ENCODE assay signal across 27 cellular contexts in genomic region chr16:54305066-54305465, GRCh38. TPM values are rescaled to one million over a fixed set of nuclear protein-coding genes. Genes with fewer than 3 reads are reported as not detected.
"Had no signal": no experiment of that assay in that cellular context is flagged by ENCODE, and none has a peak within 500 bp of the region (broad histone marks: within the 10 kb centered on the region; RNA-seq: fewer than 3 reads in every experiment).

No MANE protein-coding gene starts in this region.

- H3K9me3 ChIP-seq: SK-N-SH had no signal

- H3K36me3 Mint-ChIP-seq: T-cell had no signal

- ATAC-seq: HepG2, K562, Panc1, PC-3, T-cell had no signal

- H3K4me1 Mint-ChIP-seq: T-cell had no signal

- H3K9me3 Mint-ChIP-seq: T-cell; T-helper 1 cell treated with Interleukin-12 subunit alpha and Interleukin-12 subunit beta and Interleukin-4 antibody, amounts not matched to agents 30 μg/mL and 1 μg/mL, for 36 hours had no signal

- H3K9ac ChIP-seq: KMS-11, SK-N-SH had no signal

- H3K4me2 ChIP-seq: KMS-11, SK-N-SH had no signal

- DNase-seq: IMR-90, Kasumi-1, MV-4-11, NCI-H1048, NCI-H1105, NCI-H1417, NCI-H1436 treated with DMSO at 0.1 percent for 48 hours, NCI-H1694, NCI-H187 treated with DMSO at 0.1 percent for 48 hours, NCI-H2029 treated with DMSO at 0.1 percent for 48 hours, NCI-H2171 treated with DMSO at 0.1 percent for 48 hours, NCI-H510A, NCI-H524 treated with DMSO at 0.1 percent for 48 hours, NCI-H69, NCI-H774, PC-3, SHP77, SK-N-SH, SW 1271, T-cell had no signal

- H3K4me3 Mint-ChIP-seq: T-cell; T-helper 1 cell treated with Interleukin-12 subunit alpha and Interleukin-12 subunit beta and Interleukin-4 antibody, amounts not matched to agents 30 μg/mL and 1 μg/mL, for 36 hours had no signal

- H3K27ac Mint-ChIP-seq: T-cell; T-helper 1 cell treated with Interleukin-12 subunit alpha and Interleukin-12 subunit beta and Interleukin-4 antibody, amounts not matched to agents 30 μg/mL and 1 μg/mL, for 36 hours had no signal

- H3K4me3 ChIP-seq: K562 had no signal

- H3K27ac ChIP-seq: KMS-11, RWPE1 had no signal

RNA-seq across cellular contexts. Expression of gene IRX3, which starts 18.5 kb away (rescaled TPM):
- total RNA-seq: IMR-90, K562, OCI-LY7, PC-3 had no signal
- polyA plus RNA-seq: IMR-90, K562 had no signal
